8 cellular contexts compared by ENCODE assay signal in genomic region chr2:69082430-69082997, GRCh38.
DNase-seq lines count a peak whose midpoint lies in the region; ATAC-seq, FAIRE-seq and TF ChIP-seq lines count a peak whose summit lies in the region.

No MANE protein-coding gene starts in this region.

- no peak overlapping the region for H3K23ac ChIP-seq in mesendoderm (ENCODE audit: low read length)

- H3K79me2 ChIP-seq in mesendoderm (ENCODE audit: control insufficient read depth, insufficient read depth, low read length), result no peaks in the 10 kb centered on the region

- no peaks in the 10 kb centered on the region for H4K20me1 ChIP-seq in BLaER1 treated with 17β-estradiol and CSF1 and Interleukin-3, amounts not matched to agents 10 nM and 100 nM

- H3K9me3 Mint-ChIP-seq in Caco-2 (ENCODE audit: unreplicated experiment), result no peaks in the 10 kb centered on the region

- no peaks in the 10 kb centered on the region for H3K79me1 ChIP-seq in mesendoderm (ENCODE audit: low read length)

- no peak overlapping the region for H4K5ac ChIP-seq in mesendoderm (ENCODE audit: low read length)

- H3K27me3 ChIP-seq in BLaER1 treated with 17β-estradiol and CSF1 and Interleukin-3, amounts not matched to agents 10 nM and 100 nM, result no peaks in the 10 kb centered on the region
- H3K27me3 ChIP-seq in bronchial epithelial cell (ENCODE audit: control insufficient read depth, insufficient read depth, low read length) (no peaks in the 10 kb centered on the region), mesendoderm (ENCODE audit: insufficient read depth, low read length, poor library complexity) (no peaks in the 10 kb centered on the region), Caco-2 (replicated peaks; ENCODE audit: control insufficient read depth, insufficient read depth, low read length) (no peaks in the 10 kb centered on the region; the same call in 1 of the 2 replicates)

- no peak overlapping the region for H3K4me3 Mint-ChIP-seq in Caco-2 (ENCODE audit: unreplicated experiment)

- no peaks in the 10 kb centered on the region for H3K36me3 ChIP-seq in BLaER1 treated with 17β-estradiol and CSF1 and Interleukin-3, amounts not matched to agents 10 nM and 100 nM
- H3K36me3 ChIP-seq in bronchial epithelial cell (ENCODE audit: control insufficient read depth, insufficient read depth, low read length), result no peaks in the 10 kb centered on the region
- H3K36me3 ChIP-seq in mesendoderm (ENCODE audit: control insufficient read depth, insufficient read depth, low read length), result peaks cover 4% of the 10 kb centered on the region
- H3K36me3 ChIP-seq in Caco-2 (ENCODE audit: control insufficient read depth, insufficient read depth, low read length), result no peaks in the 10 kb centered on the region

- peak overlapping the region in 7 of 11 experiments; percentile 20 to 83 (median 47); a peak in 12 of 22 replicates for H3K4me2 ChIP-seq in BLaER1 treated with 17β-estradiol and CSF1 and Interleukin-3, amounts not matched to agents 10 nM and 100 nM
- H3K4me2 ChIP-seq in mesendoderm (ENCODE audit: low read length), result no peak overlapping the region

- H3K9me3 ChIP-seq in BLaER1 treated with 17β-estradiol and CSF1 and Interleukin-3, amounts not matched to agents 10 nM and 100 nM (replicated peaks in 1 of 11), result no peaks in the 10 kb centered on the region
- H3K9me3 ChIP-seq in Caco-2, result no peaks in the 10 kb centered on the region

- peaks cover 0 to 89% (median 17%) of the 10 kb centered on the region in 10 experiments; a peak in 12 of 20 replicates for H3K4me1 ChIP-seq in BLaER1 treated with 17β-estradiol and CSF1 and Interleukin-3, amounts not matched to agents 10 nM and 100 nM
- H3K4me1 ChIP-seq in mesendoderm (ENCODE audit: control insufficient read depth, low read depth, low read length) (peaks cover 3% of the 10 kb centered on the region), Caco-2 (no peaks in the 10 kb centered on the region)

- no peak overlapping the region for H2AK5ac ChIP-seq in mesendoderm (ENCODE audit: low read length)

- H3K27me3 Mint-ChIP-seq in Caco-2 (ENCODE audit: insufficient read depth, unreplicated experiment), result no peaks in the 10 kb centered on the region

- CTCF ChIA-PET in Caco-2 (lab: Charles Lee), result no interaction called here

- H4K8ac ChIP-seq in mesendoderm (ENCODE audit: low read depth, low read length), result no peak overlapping the region

- FAIRE-seq in bronchial epithelial cell (lab: Jason Lieb, UNC), result peak; percentile 28

- no peak overlapping the region for H3K27ac Mint-ChIP-seq in Caco-2 (ENCODE audit: unreplicated experiment)

- peak overlapping the region in 8 of 11 experiments; percentile 4 to 94 (median 58); a peak in 11 of 22 replicates for H3K27ac ChIP-seq in BLaER1 treated with 17β-estradiol and CSF1 and Interleukin-3, amounts not matched to agents 10 nM and 100 nM
- H3K27ac ChIP-seq in mesendoderm (ENCODE audit: low read depth, low read length), result no peak overlapping the region

- no peaks in the 10 kb centered on the region for H3K4me1 Mint-ChIP-seq in Caco-2 (ENCODE audit: low read depth, unreplicated experiment)

- no peaks in the 10 kb centered on the region for H3K36me3 Mint-ChIP-seq in Caco-2 (ENCODE audit: insufficient read depth, unreplicated experiment)

- no peak overlapping the region for H3K4ac ChIP-seq in mesendoderm (ENCODE audit: low read depth, low read length)

- H2BK15ac ChIP-seq in mesendoderm (replicated peaks; ENCODE audit: low read depth), result no peak overlapping the region

- WGBS in mesendoderm (ENCODE audit: extremely low coverage, insufficient coverage, low lambda C conversion rate), result no CpG with 5 or more reads among the region's 9 CpGs

- POLR2A ChIA-PET in Caco-2 (lab: Charles Lee), result no interaction called here

- no peak for TF ChIP-seq CTCF in bronchial epithelial cell (IDR thresholded peaks at IDR 0.05; ENCODE audit: insufficient read depth, low read length, severe bottlenecking)
- TF ChIP-seq CTCF in Caco-2 (IDR thresholded peaks at IDR 0.05; ENCODE audit: insufficient read depth in 1 of 2, low read depth in 1 of 2, low read length in 1 of 2, severe bottlenecking in 1 of 2, unreplicated experiment in 1 of 2), result no peak

- H2BK120ac ChIP-seq in mesendoderm (ENCODE audit: low read depth, low read length), result no peak overlapping the region

- H3K18ac ChIP-seq in mesendoderm (ENCODE audit: low read length), result peak overlapping the region; percentile 40

- ATAC-seq in GM18861 (IDR thresholded peaks at IDR 0.05; ENCODE audit: unreplicated experiment), result no peak
- no peak for ATAC-seq in GM19023 (IDR thresholded peaks at IDR 0.05; ENCODE audit: unreplicated experiment)

- H3K4me3 ChIP-seq in BLaER1 treated with 17β-estradiol and CSF1 and Interleukin-3, amounts not matched to agents 10 nM and 100 nM, result peak overlapping the region in 1 of 10 experiments; percentile 6; a peak in 1 of 20 replicates
- no peak overlapping the region for H3K4me3 ChIP-seq in bronchial epithelial cell (ENCODE audit: low read depth, low read length)
- H3K4me3 ChIP-seq in mesendoderm (ENCODE audit: low read length), result no peak overlapping the region
- no peak overlapping the region for H3K4me3 ChIP-seq in Caco-2 (ENCODE audit: low read depth, low read length)

- peak overlapping the region in 3 of 11 experiments; percentile 66 to 78 (median 78); a peak in 6 of 22 replicates for H3K9ac ChIP-seq in BLaER1 treated with 17β-estradiol and CSF1 and Interleukin-3, amounts not matched to agents 10 nM and 100 nM
- H3K9ac ChIP-seq in mesendoderm (ENCODE audit: low read length), result no peak overlapping the region

- intact Hi-C loops in Caco-2 (cut with micrococcal nuclease; ENCODE audit: unreplicated experiment), result no loop called here

- no peak overlapping the region for H3K56ac ChIP-seq in mesendoderm (ENCODE audit: low read length)

- no TSS peak for BruUV-seq in Caco-2 (replicated peaks; lab: Mats Ljungman, UMichigan)

- H2BK5ac ChIP-seq in mesendoderm (ENCODE audit: low read length), result no peak overlapping the region

- DNase-seq in NCI-H2107 (lab: John Stamatoyannopoulos, UW) (peak; percentile 8), bronchial epithelial cell (ENCODE audit: low read depth) (peak; percentile 98), mesendoderm (peak; percentile 44), Caco-2 (no peak), germinal center (ENCODE audit: low spot score) (no peak)

Comparison
In these comparisons a context has a peak if more than half of its experiments do, and no peak if none do; other contexts are left out.
1. DNase-seq: peak in NCI-H2107 (single experiment), bronchial epithelial cell (single experiment) and mesendoderm (single experiment); none in Caco-2 (0 of 2) and germinal center (single experiment).